Comparison of ENCODE assay signal across 23 cellular contexts in the genomic region with DNA sequence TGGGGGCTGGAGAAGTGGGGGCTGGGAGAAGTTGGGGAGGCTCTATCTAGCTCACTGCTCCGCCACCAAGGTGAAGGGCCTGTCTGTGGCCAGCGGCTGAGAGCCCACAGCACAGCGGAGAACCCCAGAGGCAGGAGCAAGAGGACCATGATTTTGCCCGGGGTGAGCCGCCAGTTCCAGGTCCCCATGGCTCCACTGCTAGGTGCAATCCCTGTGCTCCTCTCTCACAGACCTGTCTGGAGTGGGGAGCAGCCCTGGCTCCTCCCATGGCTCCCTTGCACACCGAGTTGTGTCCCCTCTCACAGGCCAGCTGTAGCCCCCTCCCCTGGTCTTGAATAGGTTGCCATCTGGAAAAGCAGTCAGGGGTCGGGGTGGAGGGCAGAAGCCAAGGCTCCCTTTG. TPM values are rescaled to one million over a fixed set of nuclear protein-coding genes. Genes with fewer than 3 reads are reported as not detected.
DNase-seq lines count a peak whose midpoint lies in the region; ATAC-seq and TF ChIP-seq lines count a peak whose summit lies in the region.
"Had no signal": no experiment of that assay in that cellular context is flagged by ENCODE, and none has a peak within 500 bp of the region (broad histone marks: within the 10 kb centered on the region; RNA-seq: fewer than 3 reads in every experiment).

No MANE protein-coding gene starts in this region.

- H3K4me1 Mint-ChIP-seq in activated CD4-positive, alpha-beta memory T cell treated with anti-CD3 and anti-CD28 coated beads, Interleukin-2, amount 10 ng/mL, durations not matched to agents 7 days and 5 days, result peaks cover 71% of the 10 kb centered on the region
- H3K4me1 Mint-ChIP-seq in activated CD4-positive, alpha-beta memory T cell treated with anti-CD3 and anti-CD28 coated beads for 36 hours (ENCODE audit: low read depth), result peaks cover 60% of the 10 kb centered on the region
- peaks cover 66 to 77% (median 74%) of the 10 kb centered on the region in 3 donors for H3K4me1 Mint-ChIP-seq in T-cell
- H3K4me1 Mint-ChIP-seq in natural killer cell, result peaks cover 95 to 97% of the 10 kb centered on the region in 2 donors

- no peak overlapping the region for H3K9ac ChIP-seq in mammary epithelial cell (ENCODE audit: insufficient read depth, low read length)
- H3K9ac ChIP-seq: KMS-11 had no signal

- dilution Hi-C loops in mammary epithelial cell (cut with HindIII; ENCODE audit: low sequenced_read_pairs), result loop anchor here (5.0 kb wide), 1 partner anchor 52 kb away; no protein-coding TSS in a partner anchor

- no peak overlapping the region for H3K4me3 ChIP-seq in mammary epithelial cell (replicated peaks in 1 of 3; ENCODE audit: insufficient read depth in 1 of 3, low read depth in 2 of 3, low read length in 3 of 3)
- H3K4me3 ChIP-seq: upper lobe of right lung had no signal

- no peaks in the 10 kb centered on the region for H4K20me1 ChIP-seq in mammary epithelial cell (ENCODE audit: insufficient read depth, low read length)

- H2AFZ ChIP-seq in mammary epithelial cell (ENCODE audit: low read depth, low read length), result no peak overlapping the region

- H3K79me2 ChIP-seq in mammary epithelial cell (ENCODE audit: insufficient read depth, low read length), result no peaks in the 10 kb centered on the region

- no peaks in the 10 kb centered on the region for H3K27me3 Mint-ChIP-seq in activated CD4-positive, alpha-beta memory T cell treated with anti-CD3 and anti-CD28 coated beads, Interleukin-2, amount 10 ng/mL, durations not matched to agents 7 days and 5 days
- no peaks in the 10 kb centered on the region for H3K27me3 Mint-ChIP-seq in activated CD4-positive, alpha-beta memory T cell treated with anti-CD3 and anti-CD28 coated beads for 36 hours
- no peaks in the 10 kb centered on the region for H3K27me3 Mint-ChIP-seq in T-cell
- no peaks in the 10 kb centered on the region for H3K27me3 Mint-ChIP-seq in natural killer cell (ENCODE audit: low read depth in 2 of 2)
- H3K27me3 Mint-ChIP-seq: activated CD4-positive, alpha-beta T cell treated with anti-CD3 and anti-CD28 coated beads, Interleukin-2, amount 10 ng/mL, durations not matched to agents 7 days and 5 days had no signal

- WGBS in mammary epithelial cell (ENCODE audit: low coverage, missing lambda C conversion rate), result 86% methylated on average over 6 of the region's 7 CpGs

- intact Hi-C loops in activated CD4-positive, alpha-beta memory T cell treated with anti-CD3 and anti-CD28 coated beads for 36 hours (cut with micrococcal nuclease), result loop anchor here (5.0 to 10.0 kb wide), 3 partner anchors 68 to 318 kb away; a partner anchor contains a TSS
- intact Hi-C loops in natural killer cell (cut with micrococcal nuclease), result loop anchor here (5.0 kb wide), 1 partner anchor 77 kb away; a partner anchor contains a TSS
- intact Hi-C loops in mammary epithelial cell (cut with micrococcal nuclease), result no loop called here

- CTCF ChIA-PET in activated CD4-positive, alpha-beta memory T cell treated with anti-CD3 and anti-CD28 coated beads, Interleukin-2, amount 10 ng/mL, durations not matched to agents 7 days and 5 days (lab: Charles Lee), result interaction anchor here (7.3 kb wide), 1 partner anchor 24 kb away, joined by 118 read pairs; no protein-coding TSS in a partner anchor
- CTCF ChIA-PET in activated CD4-positive, alpha-beta memory T cell treated with anti-CD3 and anti-CD28 coated beads for 36 hours (lab: Charles Lee), result interaction anchor here (1.2 kb wide), 1 partner anchor 25 kb away, joined by 3 read pairs; no protein-coding TSS in a partner anchor
- CTCF ChIA-PET in T-cell (lab: Charles Lee), result no interaction called here
- CTCF ChIA-PET in mammary epithelial cell (lab: Charles Lee; ENCODE audit: low non-redundant PET), result no interaction called here

- no peak for TF ChIP-seq CTCF in natural killer cell (IDR thresholded peaks at IDR 0.05)
- no peak for TF ChIP-seq CTCF in mammary epithelial cell (conservative IDR thresholded peaks at IDR 0.05 in 1 of 2, IDR thresholded peaks at IDR 0.05 in 1 of 2; ENCODE audit: extremely low read depth in 1 of 2, insufficient read depth in 1 of 2, low read depth in 1 of 2, low read length in 2 of 2)

- DNase-seq in activated CD4-positive, alpha-beta memory T cell treated with anti-CD3 and anti-CD28 coated beads, Interleukin-2, amount 10 ng/mL, durations not matched to agents 7 days and 5 days, result no peak
- DNase-seq in activated CD4-positive, alpha-beta memory T cell treated with anti-CD3 and anti-CD28 coated beads for 36 hours, result no peak
- no peak for DNase-seq in T-cell
- peak; percentile 27 for DNase-seq in natural killer cell
- DNase-seq in DMS79 treated with DMSO at 0.1 percent for 48 hours (lab: John Stamatoyannopoulos, UW), result no peak
- no peak for DNase-seq in stimulated activated CD4-positive, alpha-beta T cell treated with anti-CD3 and anti-CD28 coated beads, Interleukin-4, amount 100 ng/mL, for 1 hour
- DNase-seq in mammary epithelial cell, result no peak
- DNase-seq: activated CD4-positive, alpha-beta T cell treated with anti-CD3 and anti-CD28 coated beads, Interleukin-2, amount 10 ng/mL, durations not matched to agents 7 days and 5 days; activated CD8-positive, alpha-beta memory T cell treated with anti-CD3 and anti-CD28 coated beads, Interleukin-2, amount 50 U/mL, for 4 hours; activated gamma-delta T cell; dermis blood vessel endothelial cell; GDM1; NCI-H1105 treated with DMSO at 0.1 percent for 48 hours; NCI-H2107; NCI-H524 treated with DMSO at 0.1 percent for 48 hours; small intestine; stimulated activated CD4-positive, alpha-beta T cell treated with anti-CD3 and anti-CD28 coated beads, Interleukin-2, amount 100 ng/mL, for 48 hours; upper lobe of right lung had no signal

- no peaks in the 10 kb centered on the region for H3K27me3 ChIP-seq in mammary epithelial cell (ENCODE audit: insufficient read depth, low read length)
- H3K27me3 ChIP-seq: upper lobe of right lung had no signal

- peaks cover 15% of the 10 kb centered on the region for H3K36me3 Mint-ChIP-seq in activated CD4-positive, alpha-beta memory T cell treated with anti-CD3 and anti-CD28 coated beads, Interleukin-2, amount 10 ng/mL, durations not matched to agents 7 days and 5 days (ENCODE audit: low read depth)
- peaks cover 2% of the 10 kb centered on the region for H3K36me3 Mint-ChIP-seq in activated CD4-positive, alpha-beta memory T cell treated with anti-CD3 and anti-CD28 coated beads for 36 hours
- no peaks in the 10 kb centered on the region for H3K36me3 Mint-ChIP-seq in T-cell
- H3K36me3 Mint-ChIP-seq in natural killer cell, result no peaks in the 10 kb centered on the region
- H3K36me3 Mint-ChIP-seq: mesothelial cell of epicardium had no signal

- no peak overlapping the region for H3K4me2 ChIP-seq in mammary epithelial cell (ENCODE audit: insufficient read depth, low read depth, low read length)
- H3K4me2 ChIP-seq: KMS-11 had no signal

- no peaks in the 10 kb centered on the region for H3K9me3 Mint-ChIP-seq in activated CD4-positive, alpha-beta memory T cell treated with anti-CD3 and anti-CD28 coated beads, Interleukin-2, amount 10 ng/mL, durations not matched to agents 7 days and 5 days
- H3K9me3 Mint-ChIP-seq in activated CD4-positive, alpha-beta memory T cell treated with anti-CD3 and anti-CD28 coated beads for 36 hours, result no peaks in the 10 kb centered on the region
- H3K9me3 Mint-ChIP-seq in T-cell (no peaks in the 10 kb centered on the region), natural killer cell (no peaks in the 10 kb centered on the region)
- H3K9me3 Mint-ChIP-seq: mesothelial cell of epicardium had no signal

- no peaks in the 10 kb centered on the region for H3K36me3 ChIP-seq in mammary epithelial cell (ENCODE audit: insufficient read depth, low read length)
- H3K36me3 ChIP-seq: upper lobe of right lung had no signal

- BruUV-seq in mammary epithelial cell (replicated peaks; lab: Mats Ljungman, UMichigan), result no TSS peak

- H3K27ac Mint-ChIP-seq in activated CD4-positive, alpha-beta memory T cell treated with anti-CD3 and anti-CD28 coated beads, Interleukin-2, amount 10 ng/mL, durations not matched to agents 7 days and 5 days, result peak overlapping the region; percentile 26
- no peak overlapping the region for H3K27ac Mint-ChIP-seq in activated CD4-positive, alpha-beta memory T cell treated with anti-CD3 and anti-CD28 coated beads for 36 hours
- peak overlapping the region; percentile 27 to 82 for H3K27ac Mint-ChIP-seq in T-cell
- H3K27ac Mint-ChIP-seq in natural killer cell, result peak overlapping the region; percentile 93 to 95
- H3K27ac Mint-ChIP-seq: mesothelial cell of epicardium had no signal

- ATAC-seq in T-cell (replicated peaks in 1 of 4), result no peak
- ATAC-seq in natural killer cell, result no peak
- no peak for ATAC-seq in GM18870 (IDR thresholded peaks at IDR 0.05; ENCODE audit: unreplicated experiment)
- ATAC-seq: left colon had no signal

- POLR2A ChIA-PET in activated CD4-positive, alpha-beta memory T cell treated with anti-CD3 and anti-CD28 coated beads, Interleukin-2, amount 10 ng/mL, durations not matched to agents 7 days and 5 days (lab: Charles Lee), result interaction anchor here (7.6 kb wide), 1 partner anchor 24 kb away, joined by 177 read pairs; no protein-coding TSS in a partner anchor
- POLR2A ChIA-PET in activated CD4-positive, alpha-beta memory T cell treated with anti-CD3 and anti-CD28 coated beads for 36 hours (lab: Charles Lee), result no interaction called here
- POLR2A ChIA-PET in T-cell (lab: Charles Lee), result interaction anchor here in 1 of 2 donors (0.6 kb wide), 1 partner anchor 43 kb away, joined by 4 read pairs; no protein-coding TSS in a partner anchor

- no peaks in the 10 kb centered on the region for H3K9me3 ChIP-seq in mammary epithelial cell (replicated peaks; ENCODE audit: insufficient read depth, low read length)
- H3K9me3 ChIP-seq: upper lobe of right lung had no signal

- no peak overlapping the region for H3K27ac ChIP-seq in mammary epithelial cell (ENCODE audit: insufficient read depth, low read depth, low read length)
- H3K27ac ChIP-seq: C4-2B, KMS-11 had no signal

- in situ Hi-C loops in mammary epithelial cell (cut with MboI; ENCODE audit: low sequenced_read_pairs in 2 of 2), result loop anchor here in 1 of 2 donors (10.0 kb wide), 1 partner anchor 50 kb away; no protein-coding TSS in a partner anchor

- H3K4me3 Mint-ChIP-seq in activated CD4-positive, alpha-beta memory T cell treated with anti-CD3 and anti-CD28 coated beads, Interleukin-2, amount 10 ng/mL, durations not matched to agents 7 days and 5 days, result no peak overlapping the region
- no peak overlapping the region for H3K4me3 Mint-ChIP-seq in activated CD4-positive, alpha-beta memory T cell treated with anti-CD3 and anti-CD28 coated beads for 36 hours
- no peak overlapping the region for H3K4me3 Mint-ChIP-seq in T-cell
- peak overlapping the region; percentile 74 for H3K4me3 Mint-ChIP-seq in natural killer cell
- H3K4me3 Mint-ChIP-seq: activated CD4-positive, alpha-beta T cell treated with anti-CD3 and anti-CD28 coated beads, Interleukin-2, amount 10 ng/mL, durations not matched to agents 7 days and 5 days; mesothelial cell of epicardium had no signal

- H3K4me1 ChIP-seq in mammary epithelial cell (ENCODE audit: insufficient read depth, low read length), result peaks cover 13% of the 10 kb centered on the region

RNA-seq across cellular contexts. Expression of a gene that starts 4.6 kb away (rescaled TPM):
- 10 to 100 TPM; 50.1 to 52.8 TPM for total RNA-seq in activated CD4-positive, alpha-beta memory T cell treated with anti-CD3 and anti-CD28 coated beads, Interleukin-2, amount 10 ng/mL, durations not matched to agents 7 days and 5 days
- total RNA-seq in activated CD4-positive, alpha-beta memory T cell treated with anti-CD3 and anti-CD28 coated beads for 36 hours, result 10 to 100 TPM; 24.5 to 25.3 TPM
- total RNA-seq in T-cell (10 to 100 TPM in 4 of 5 donors, 1 to 10 TPM in 1; 7.6 to 16.8 (median 15.6) TPM), natural killer cell (10 to 100 TPM; 32.5 to 56.3 (median 56.2) TPM), mammary epithelial cell (1 to 10 TPM in 1 of 2 donors, not detected in 1; 1.1 TPM)
- polyA plus RNA-seq in mammary epithelial cell, result 0.24 TPM
- not detected for polyA minus RNA-seq in mammary epithelial cell

Comparison
In these comparisons a context has a peak if more than half of its experiments do, and no peak if none do; other contexts are left out.
1. RNA of a gene that starts 4.6 kb away (total RNA-seq): 32.5 to 56.3 TPM in natural killer cell, 50.1 to 52.8 TPM in activated CD4-positive, alpha-beta memory T cell treated with anti-CD3 and anti-CD28 coated beads, Interleukin-2, amount 10 ng/mL, durations not matched to agents 7 days and 5 days, 24.5 to 25.3 TPM in activated CD4-positive, alpha-beta memory T cell treated with anti-CD3 and anti-CD28 coated beads for 36 hours and 7.6 to 16.8 TPM in T-cell; 1.1 TPM in mammary epithelial cell; every median in the first group is over 4 times any median in the second.
2. CTCF ChIA-PET loops: an anchor here in activated CD4-positive, alpha-beta memory T cell treated with anti-CD3 and anti-CD28 coated beads, Interleukin-2, amount 10 ng/mL, durations not matched to agents 7 days and 5 days (7.3 kb wide) and activated CD4-positive, alpha-beta memory T cell treated with anti-CD3 and anti-CD28 coated beads for 36 hours (1.2 kb wide); none called in T-cell and mammary epithelial cell.